Comparison of ENCODE assay signal across 8 cellular contexts in the genomic region with DNA sequence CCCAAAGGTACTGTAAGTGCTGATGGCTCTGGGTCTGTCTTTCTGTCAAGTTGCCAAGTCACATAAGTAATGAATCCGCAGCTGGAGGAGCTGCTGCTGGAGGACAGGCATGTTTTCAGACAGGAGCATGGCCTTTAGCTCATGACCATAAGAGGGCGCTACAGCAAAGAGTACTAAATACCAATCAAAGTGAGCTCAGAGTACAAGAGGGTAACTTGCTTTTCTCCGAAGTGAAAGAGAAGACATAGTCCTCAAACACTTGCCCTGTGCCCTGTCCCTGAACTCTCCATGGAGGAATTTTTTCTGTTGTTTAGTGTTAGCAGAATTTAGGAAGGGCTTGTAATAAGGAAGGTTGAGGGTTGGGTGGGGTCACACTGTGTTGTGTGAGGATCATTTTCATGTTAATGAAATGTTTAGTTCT. TPM values are rescaled to one million over a fixed set of nuclear protein-coding genes. Genes with fewer than 3 reads are reported as not detected.
DNase-seq lines count a peak whose midpoint lies in the region; ATAC-seq and TF ChIP-seq lines count a peak whose summit lies in the region.

No MANE protein-coding gene starts in this region.

- POLR2A ChIA-PET in A673 (lab: Charles Lee; ENCODE audit: low non-redundant PET), result no interaction called here
- POLR2A ChIA-PET in activated CD4-positive, alpha-beta memory T cell treated with anti-CD3 and anti-CD28 coated beads, Interleukin-2, amount 10 ng/mL, durations not matched to agents 7 days and 5 days (lab: Charles Lee), result interaction anchor here (0.9 to 1.6 kb wide), 4 partner anchors 13 to 55 kb away, joined by 3 to 6 read pairs (median 4); no protein-coding TSS in a partner anchor

- no peak overlapping the region for H3K4me3 Mint-ChIP-seq in activated CD4-positive, alpha-beta memory T cell treated with anti-CD3 and anti-CD28 coated beads, Interleukin-2, amount 10 ng/mL, durations not matched to agents 7 days and 5 days

- no peak overlapping the region for H3K27ac Mint-ChIP-seq in activated CD4-positive, alpha-beta memory T cell treated with anti-CD3 and anti-CD28 coated beads, Interleukin-2, amount 10 ng/mL, durations not matched to agents 7 days and 5 days

- intact Hi-C loops in A673 (cut with micrococcal nuclease; ENCODE audit: unreplicated experiment), result no loop called here

- H3K4me3 ChIP-seq in A673 (ENCODE audit: low read depth, low read length, poor library complexity, severe bottlenecking), result no peak overlapping the region
- no peak overlapping the region for H3K4me3 ChIP-seq in parathyroid adenoma (ENCODE audit: low read depth, low read length)

- peaks cover 32% of the 10 kb centered on the region for H3K36me3 ChIP-seq in A673 (ENCODE audit: insufficient read depth, low read length, poor library complexity, severe bottlenecking)
- no peaks in the 10 kb centered on the region for H3K36me3 ChIP-seq in parathyroid adenoma (ENCODE audit: control insufficient read depth, insufficient read depth, low read length)

- peaks cover 80% of the 10 kb centered on the region for H3K36me3 Mint-ChIP-seq in activated CD4-positive, alpha-beta memory T cell treated with anti-CD3 and anti-CD28 coated beads, Interleukin-2, amount 10 ng/mL, durations not matched to agents 7 days and 5 days (ENCODE audit: low read depth)

- no peaks in the 10 kb centered on the region for H3K79me2 ChIP-seq in parathyroid adenoma

- peak; percentile 68 for ATAC-seq in foreskin keratinocyte
- ATAC-seq in HG03469 (IDR thresholded peaks at IDR 0.05; ENCODE audit: unreplicated experiment), result no peak
- ATAC-seq in HG02938 (IDR thresholded peaks at IDR 0.05; ENCODE audit: unreplicated experiment), result no peak

- no peak overlapping the region for H2AFZ ChIP-seq in parathyroid adenoma

- H3K4me1 Mint-ChIP-seq in activated CD4-positive, alpha-beta memory T cell treated with anti-CD3 and anti-CD28 coated beads, Interleukin-2, amount 10 ng/mL, durations not matched to agents 7 days and 5 days, result peaks cover 18% of the 10 kb centered on the region

- no peaks in the 10 kb centered on the region for H3K9me3 Mint-ChIP-seq in activated CD4-positive, alpha-beta memory T cell treated with anti-CD3 and anti-CD28 coated beads, Interleukin-2, amount 10 ng/mL, durations not matched to agents 7 days and 5 days

- no TSS peak for BruUV-seq in A673 (replicated peaks; lab: Mats Ljungman, UMichigan)

- H3K27me3 ChIP-seq in A673 (replicated peaks; ENCODE audit: insufficient read depth, low read depth, low read length, poor library complexity), result no peaks in the 10 kb centered on the region
- H3K27me3 ChIP-seq in foreskin keratinocyte, result no peaks in the 10 kb centered on the region
- no peaks in the 10 kb centered on the region for H3K27me3 ChIP-seq in parathyroid adenoma (ENCODE audit: control insufficient read depth, insufficient read depth, low read length)

- CTCF ChIA-PET in A673 (lab: Charles Lee), result interaction anchor here (0.8 to 2.3 kb wide), 5 partner anchors 39 to 174 kb away, joined by 3 to 12 read pairs (median 5); no protein-coding TSS in a partner anchor
- CTCF ChIA-PET in activated CD4-positive, alpha-beta memory T cell treated with anti-CD3 and anti-CD28 coated beads, Interleukin-2, amount 10 ng/mL, durations not matched to agents 7 days and 5 days (lab: Charles Lee), result interaction anchor here (0.5 to 3.6 kb wide), 39 partner anchors 9 to 557 kb away, joined by 3 to 78 read pairs (median 5); a partner anchor contains a TSS

- no peak overlapping the region for H3K4me2 ChIP-seq in parathyroid adenoma (ENCODE audit: low read length)

- H3K9ac ChIP-seq in parathyroid adenoma, result no peak overlapping the region

- H3K4me1 ChIP-seq in A673 (ENCODE audit: insufficient read depth, low read length, poor library complexity, severe bottlenecking) (peaks cover 48% of the 10 kb centered on the region), foreskin keratinocyte (peaks cover 11% of the 10 kb centered on the region), parathyroid adenoma (peaks cover 11% of the 10 kb centered on the region)

- DNase-seq in A673 (ENCODE audit: low spot score) (peak; percentile 75), NCI-H2029 treated with DMSO at 0.1 percent for 48 hours (lab: John Stamatoyannopoulos, UW) (peak; percentile 8), foreskin keratinocyte (peak in 1 of 2 donors; percentile 42)
- DNase-seq in activated CD4-positive, alpha-beta memory T cell treated with anti-CD3 and anti-CD28 coated beads, Interleukin-2, amount 10 ng/mL, durations not matched to agents 7 days and 5 days, result peak; percentile 47

- H3K9me3 ChIP-seq in A673 (ENCODE audit: low read depth, low read length, poor library complexity, severe bottlenecking) (no peaks in the 10 kb centered on the region), parathyroid adenoma (ENCODE audit: control insufficient read depth, low read length) (no peaks in the 10 kb centered on the region)

- H3K27ac ChIP-seq in A673 (ENCODE audit: low read depth, low read length, poor library complexity, severe bottlenecking) (peak overlapping the region; percentile 76), foreskin keratinocyte (no peak overlapping the region), parathyroid adenoma (peak overlapping the region; percentile 11)

- TF ChIP-seq CTCF in A673 (conservative IDR thresholded peaks at IDR 0.05; ENCODE audit: low read depth, low read length) (peak; percentile 74), GM12872 (IDR thresholded peaks at IDR 0.05; ENCODE audit: insufficient read depth, low read depth, low read length) (peak; percentile 77), foreskin keratinocyte (conservative IDR thresholded peaks at IDR 0.05) (peak; percentile 73), parathyroid adenoma (IDR thresholded peaks at IDR 0.05) (peak; percentile 40)

- H3K27me3 Mint-ChIP-seq in activated CD4-positive, alpha-beta memory T cell treated with anti-CD3 and anti-CD28 coated beads, Interleukin-2, amount 10 ng/mL, durations not matched to agents 7 days and 5 days, result no peaks in the 10 kb centered on the region

RNA-seq across cellular contexts. Expression of a gene that starts 58.0 kb away (rescaled TPM):
- total RNA-seq in A673 (2021), result 1.7 and 1.9 TPM in 2 replicates
- total RNA-seq in activated CD4-positive, alpha-beta memory T cell treated with anti-CD3 and anti-CD28 coated beads, Interleukin-2, amount 10 ng/mL, durations not matched to agents 7 days and 5 days, result 1 to 10 TPM in 1 of 2 experiments, under 1 TPM in 1; 0.95 to 1.8 TPM
- 0.61 and 0.63 TPM in 2 replicates for total RNA-seq in foreskin keratinocyte
- 0.16 and 0.36 TPM in 2 replicates for polyA plus RNA-seq in foreskin keratinocyte
